In genomic region chr1:192609110-192610079, GRCh38 we compare ENCODE assay signal across 8 cellular contexts. TPM values are rescaled to one million over a fixed set of nuclear protein-coding genes. Genes with fewer than 3 reads are reported as not detected.
A peak's percentile ranks its signal among the peaks of the same experiment; 100 is the strongest.
DNase-seq lines count a peak whose midpoint lies in the region; ATAC-seq and TF ChIP-seq lines count a peak whose summit lies in the region.

No MANE protein-coding gene starts in this region.

- H3K4me1 ChIP-seq in CD8-positive, alpha-beta memory T cell (ENCODE audit: insufficient read depth, low read length), result peaks cover 11% of the 10 kb centered on the region
- peaks cover 0 to 22% (median 0%) of the 10 kb centered on the region in 9 donors for H3K4me1 ChIP-seq in heart right ventricle
- H3K4me1 ChIP-seq in BE2C, result no peaks in the 10 kb centered on the region; the same call in 1 of the 2 replicates

- WGBS in heart right ventricle, 2 donors, result 69 to 74% methylated on average over 12 of the region's 12 CpGs

- peaks cover 19 to 20% (median 19%) of the 10 kb centered on the region in 3 donors for H3K4me1 Mint-ChIP-seq in CD8-positive, alpha-beta memory T cell

- no peaks in the 10 kb centered on the region for H3K36me3 ChIP-seq in CD8-positive, alpha-beta memory T cell (ENCODE audit: insufficient read depth, low read length)
- no peaks in the 10 kb centered on the region for H3K36me3 ChIP-seq in heart right ventricle
- no peaks in the 10 kb centered on the region for H3K36me3 ChIP-seq in BE2C

- intact Hi-C loops in heart right ventricle (cut with DNase I), result loop anchor here (2.0 to 10.0 kb wide), 10 partner anchors 132 to 425 kb away; partner anchors contain the start of gene RGS2 (in 4 of the 10)

- peak overlapping the region; percentile 1 to 73 (median 57) for H3K4me3 Mint-ChIP-seq in CD8-positive, alpha-beta memory T cell

- peak overlapping the region; percentile 7 for H3K4me3 ChIP-seq in CD8-positive, alpha-beta memory T cell (ENCODE audit: low read length)
- H3K4me3 ChIP-seq in heart right ventricle (no peak overlapping the region), BE2C (ENCODE audit: low read depth, low read length) (no peak overlapping the region)

- H3K27ac ChIP-seq in CD8-positive, alpha-beta memory T cell (ENCODE audit: low read depth, low read length), result peak overlapping the region; percentile 26
- H3K27ac ChIP-seq in heart right ventricle, result no peak overlapping the region

- peak; percentile 43 to 82 (median 65) for DNase-seq in CD8-positive, alpha-beta memory T cell
- DNase-seq in M059J (ENCODE audit: low read depth) (peak; percentile 29), heart right ventricle (peak; percentile 9 to 17), NCI-H1105 (lab: John Stamatoyannopoulos, UW) (no peak), BE2C (no peak)
- DNase-seq in activated CD8-positive, alpha-beta memory T cell treated with anti-CD3 and anti-CD28 coated beads for 48 hours (ENCODE audit: low read depth in 2 of 3, low spot score in 2 of 3), result peak; percentile 5 to 12 (median 12)
- peak; percentile 8 to 31 (median 19) for DNase-seq in stimulated activated CD4-positive, alpha-beta T cell treated with anti-CD3 and anti-CD28 coated beads, TNF-alpha, amount 100 ng/mL, for 4 hours (ENCODE audit: low read depth in 3 of 3)

- ATAC-seq in GM21515 (IDR thresholded peaks at IDR 0.05; ENCODE audit: unreplicated experiment) (peak; percentile 100), heart right ventricle (peak in 7 of 8 donors; percentile 26 to 89 (median 52))

- H3K9me3 ChIP-seq in CD8-positive, alpha-beta memory T cell (ENCODE audit: low read length), result no peaks in the 10 kb centered on the region
- H3K9me3 ChIP-seq in heart right ventricle (no peaks in the 10 kb centered on the region), BE2C (no peaks in the 10 kb centered on the region)

- CTCF ChIA-PET in CD8-positive, alpha-beta memory T cell (lab: Charles Lee), result interaction anchor here (0.9 to 5.3 kb wide), 3 partner anchors 129 to 134 kb away, joined by 4 to 53 read pairs (median 41); no protein-coding TSS in a partner anchor

- TF ChIP-seq CTCF in heart right ventricle (IDR thresholded peaks at IDR 0.05), result no peak
- no peak for TF ChIP-seq CTCF in BE2C (IDR thresholded peaks at IDR 0.05; ENCODE audit: low read depth, low read length)

- POLR2A ChIA-PET in CD8-positive, alpha-beta memory T cell (lab: Charles Lee), result no interaction called here

- peaks cover 0 to 2% of the 10 kb centered on the region in 2 donors for H3K27me3 Mint-ChIP-seq in CD8-positive, alpha-beta memory T cell

- no peaks in the 10 kb centered on the region for H3K9me3 Mint-ChIP-seq in CD8-positive, alpha-beta memory T cell

- H3K27me3 ChIP-seq in CD8-positive, alpha-beta memory T cell (ENCODE audit: insufficient read depth, low read length, poor library complexity, severe bottlenecking), result no peaks in the 10 kb centered on the region
- H3K27me3 ChIP-seq in heart right ventricle (no peaks in the 10 kb centered on the region), BE2C (no peaks in the 10 kb centered on the region)

- H3K27ac Mint-ChIP-seq in CD8-positive, alpha-beta memory T cell, result peak overlapping the region; percentile 17 to 94 (median 87)

- H3K36me3 Mint-ChIP-seq in CD8-positive, alpha-beta memory T cell, result no peaks in the 10 kb centered on the region

RNA-seq across cellular contexts. Expression of gene RGS13, which starts 26.6 kb away (rescaled TPM):
- under 1 TPM; 0.07 to 0.24 TPM for total RNA-seq in CD8-positive, alpha-beta memory T cell
- not detected for polyA plus RNA-seq in CD8-positive, alpha-beta memory T cell
- total RNA-seq in M059J (2014; rRNA removed; shearing (Covaris generic)), result 0.20 TPM in 1 of 2 replicates, not detected in the other
- total RNA-seq in heart right ventricle, result under 1 TPM in 2 of 10 donors, not detected in 8; 0.12 to 0.13 TPM
- under 1 TPM in 1 of 2 donors, not detected in 1; 0.15 TPM for polyA plus RNA-seq in heart right ventricle
- 0.32 TPM for polyA plus RNA-seq in BE2C (2012; ENCODE audit: insufficient read depth, insufficient read length, low read depth)

RNA-seq across cellular contexts. Expression of gene RGS1, which starts 33.8 kb away (rescaled TPM):
- 10 to 100 TPM; 56.8 to 59.6 TPM for total RNA-seq in CD8-positive, alpha-beta memory T cell
- 82.9 TPM for polyA plus RNA-seq in CD8-positive, alpha-beta memory T cell
- total RNA-seq in M059J (2014; rRNA removed; shearing (Covaris generic)), result not detected in 2 replicates
- 1 to 10 TPM in 4 of 10 donors, under 1 TPM in 6; 0.30 to 7.2 (median 0.84) TPM for total RNA-seq in heart right ventricle
- polyA plus RNA-seq in heart right ventricle, result 1 to 10 TPM in 1 of 2 donors, under 1 TPM in 1; 0.95 to 5.8 TPM
- not detected for polyA plus RNA-seq in BE2C (2012; ENCODE audit: insufficient read depth, insufficient read length, low read depth)

Comparison
In these comparisons a context has a peak if more than half of its experiments do, and no peak if none do; other contexts are left out.
1. DNase-seq: peak in CD8-positive, alpha-beta memory T cell (5 of 5), M059J (single experiment), activated CD8-positive, alpha-beta memory T cell treated with anti-CD3 and anti-CD28 coated beads for 48 hours (3 of 3), heart right ventricle (2 of 2) and stimulated activated CD4-positive, alpha-beta T cell treated with anti-CD3 and anti-CD28 coated beads, TNF-alpha, amount 100 ng/mL, for 4 hours (3 of 3); none in NCI-H1105 (single experiment) and BE2C (single experiment).
2. RNA of gene RGS1, which starts 33.8 kb away (total RNA-seq): 56.8 to 59.6 TPM in CD8-positive, alpha-beta memory T cell; 0.30 to 7.2 TPM in heart right ventricle and not detected in M059J; every median in the first group is over 4 times any median in the second.